In genomic region chr11:12318791-12319733, GRCh38 we compare ENCODE assay signal across 10 cellular contexts. TPM values are rescaled to one million over a fixed set of nuclear protein-coding genes. Genes with fewer than 3 reads are reported as not detected.
DNase-seq lines count a peak whose midpoint lies in the region; ATAC-seq and TF ChIP-seq lines count a peak whose summit lies in the region.
"Had no signal": no experiment of that assay in that cellular context is flagged by ENCODE, and none has a peak within 500 bp of the region (broad histone marks: within the 10 kb centered on the region; RNA-seq: fewer than 3 reads in every experiment).

No MANE protein-coding gene starts in this region.

- CTCF ChIA-PET in CD4-positive, alpha-beta T cell (lab: Charles Lee), result no interaction called here

- peaks cover 23% of the 10 kb centered on the region for H3K4me1 Mint-ChIP-seq in CD4-positive, alpha-beta T cell (ENCODE audit: low read depth)
- peaks cover 8% of the 10 kb centered on the region for H3K4me1 Mint-ChIP-seq in stimulated activated naive CD8-positive, alpha-beta T cell treated with anti-CD3 and anti-CD28 coated beads, Interleukin-15, amount 100 ng/mL, for 72 hours

- peak overlapping the region; percentile 20 for H3K4me3 ChIP-seq in adipocyte (ENCODE audit: low read length)
- H3K4me3 ChIP-seq in prostate gland, result no peak overlapping the region
- H3K4me3 ChIP-seq: GM12878 had no signal

- no peak overlapping the region for H3K9ac ChIP-seq in adipocyte (ENCODE audit: low read length)

- no peak for ATAC-seq in CD4-positive, alpha-beta T cell (ENCODE audit: poor library complexity)
- no peak for ATAC-seq in stimulated activated naive CD8-positive, alpha-beta T cell treated with anti-CD3 and anti-CD28 coated beads, Interleukin-15, amount 100 ng/mL, for 72 hours
- ATAC-seq in HG03196 (IDR thresholded peaks at IDR 0.05; ENCODE audit: unreplicated experiment), result no peak
- ATAC-seq: GM12878 had no signal

- peak; percentile 36 for DNase-seq in ELR (ENCODE audit: low read depth)
- DNase-seq in NCI-H187 treated with DMSO at 0.1 percent for 48 hours (lab: John Stamatoyannopoulos, UW), result peak; percentile 90
- DNase-seq in adipocyte (ENCODE audit: low read depth), result peak; percentile 82
- DNase-seq in prostate gland (ENCODE audit: low spot score), result peak; percentile 29
- DNase-seq in CD4-positive, alpha-beta T cell, result no peak
- DNase-seq in stimulated activated naive CD8-positive, alpha-beta T cell treated with anti-CD3 and anti-CD28 coated beads, Interleukin-15, amount 100 ng/mL, for 72 hours, result no peak
- no peak for DNase-seq in cardiac septum (ENCODE audit: low spot score)
- DNase-seq: T-helper 1 cell had no signal

- H3K36me3 ChIP-seq in adipocyte (ENCODE audit: control insufficient read depth, insufficient read depth, low read length, severe bottlenecking), result no peaks in the 10 kb centered on the region
- no peaks in the 10 kb centered on the region for H3K36me3 ChIP-seq in prostate gland

- H3K27me3 Mint-ChIP-seq in CD4-positive, alpha-beta T cell, result no peaks in the 10 kb centered on the region
- H3K27me3 Mint-ChIP-seq in stimulated activated naive CD8-positive, alpha-beta T cell treated with anti-CD3 and anti-CD28 coated beads, Interleukin-15, amount 100 ng/mL, for 72 hours, result no peaks in the 10 kb centered on the region

- no peaks in the 10 kb centered on the region for H3K27me3 ChIP-seq in adipocyte (replicated peaks; ENCODE audit: control insufficient read depth, insufficient read depth, low read length)
- H3K27me3 ChIP-seq in prostate gland (replicated peaks; ENCODE audit: insufficient read depth), result no peaks in the 10 kb centered on the region
- H3K27me3 ChIP-seq in CD4-positive, alpha-beta T cell (ENCODE audit: control insufficient read depth, insufficient read depth, low read length), result no peaks in the 10 kb centered on the region

- H3K9me3 Mint-ChIP-seq in CD4-positive, alpha-beta T cell, result peaks cover 8% of the 10 kb centered on the region
- peaks cover 0 to 5% of the 10 kb centered on the region in 2 donors for H3K9me3 Mint-ChIP-seq in stimulated activated naive CD8-positive, alpha-beta T cell treated with anti-CD3 and anti-CD28 coated beads, Interleukin-15, amount 100 ng/mL, for 72 hours

- H3K4me1 ChIP-seq in adipocyte (ENCODE audit: control insufficient read depth, insufficient read depth, low read length) (peaks cover 14% of the 10 kb centered on the region), prostate gland (replicated peaks) (no peaks in the 10 kb centered on the region)

- no peak for TF ChIP-seq CTCF in prostate gland (IDR thresholded peaks at IDR 0.05)
- no peak for TF ChIP-seq CTCF in CD4-positive, alpha-beta T cell (IDR thresholded peaks at IDR 0.05)

- no peak overlapping the region for H3K27ac Mint-ChIP-seq in CD4-positive, alpha-beta T cell
- H3K27ac Mint-ChIP-seq in stimulated activated naive CD8-positive, alpha-beta T cell treated with anti-CD3 and anti-CD28 coated beads, Interleukin-15, amount 100 ng/mL, for 72 hours, result no peak overlapping the region

- POLR2A ChIA-PET in CD4-positive, alpha-beta T cell (lab: Charles Lee), result no interaction called here

- WGBS in prostate gland, result 29% methylated on average over 11 of the region's 11 CpGs

- H3K9me3 ChIP-seq in adipocyte (ENCODE audit: control insufficient read depth, low read length) (peaks cover 24% of the 10 kb centered on the region), prostate gland (no peaks in the 10 kb centered on the region)
- H3K9me3 ChIP-seq in CD4-positive, alpha-beta T cell (ENCODE audit: control insufficient read depth, low read length), result peaks cover 14% of the 10 kb centered on the region

- TF ChIP-seq POLR2A in prostate gland (IDR thresholded peaks at IDR 0.05), result no peak

- no peak overlapping the region for H3K27ac ChIP-seq in prostate gland
- H3K27ac ChIP-seq in CD4-positive, alpha-beta T cell (ENCODE audit: low read depth, low read length), result no peak overlapping the region

- peaks cover 7% of the 10 kb centered on the region for H3K36me3 Mint-ChIP-seq in CD4-positive, alpha-beta T cell (ENCODE audit: low read depth)

- no peak overlapping the region for H3K4me3 Mint-ChIP-seq in CD4-positive, alpha-beta T cell
- no peak overlapping the region for H3K4me3 Mint-ChIP-seq in stimulated activated naive CD8-positive, alpha-beta T cell treated with anti-CD3 and anti-CD28 coated beads, Interleukin-15, amount 100 ng/mL, for 72 hours

- intact Hi-C loops in prostate gland (cut with DNase I), result no loop called here
- intact Hi-C loops in CD4-positive, alpha-beta T cell (cut with DNase I, micrococcal nuclease), result no loop called here
- intact Hi-C loops in cardiac septum (cut with DNase I), result no loop called here

RNA-seq across cellular contexts. Expression of gene PARVA, which starts 58.3 kb away (rescaled TPM):
- total RNA-seq in prostate gland, result 10 to 100 TPM; 38.4 to 55.1 TPM
- total RNA-seq in CD4-positive, alpha-beta T cell, result under 1 TPM; 0.08 to 0.98 TPM
- total RNA-seq in cardiac septum, result 70.5 TPM

Comparison
In these comparisons a context has a peak if more than half of its experiments do, and no peak if none do; other contexts are left out.
1. DNase-seq: peak in ELR (single experiment), NCI-H187 treated with DMSO at 0.1 percent for 48 hours (single experiment), adipocyte (single experiment) and prostate gland (single experiment); none in CD4-positive, alpha-beta T cell (0 of 10), stimulated activated naive CD8-positive, alpha-beta T cell treated with anti-CD3 and anti-CD28 coated beads, Interleukin-15, amount 100 ng/mL, for 72 hours (0 of 2) and cardiac septum (single experiment).
2. RNA of gene PARVA, which starts 58.3 kb away (total RNA-seq): 70.5 TPM in cardiac septum (single experiment) and 38.4 to 55.1 TPM in prostate gland; 0.08 to 0.98 TPM in CD4-positive, alpha-beta T cell; every median in the first group is over 10 times any median in the second.